ENCODE assay signal across 8 cellular contexts in the genomic region with DNA sequence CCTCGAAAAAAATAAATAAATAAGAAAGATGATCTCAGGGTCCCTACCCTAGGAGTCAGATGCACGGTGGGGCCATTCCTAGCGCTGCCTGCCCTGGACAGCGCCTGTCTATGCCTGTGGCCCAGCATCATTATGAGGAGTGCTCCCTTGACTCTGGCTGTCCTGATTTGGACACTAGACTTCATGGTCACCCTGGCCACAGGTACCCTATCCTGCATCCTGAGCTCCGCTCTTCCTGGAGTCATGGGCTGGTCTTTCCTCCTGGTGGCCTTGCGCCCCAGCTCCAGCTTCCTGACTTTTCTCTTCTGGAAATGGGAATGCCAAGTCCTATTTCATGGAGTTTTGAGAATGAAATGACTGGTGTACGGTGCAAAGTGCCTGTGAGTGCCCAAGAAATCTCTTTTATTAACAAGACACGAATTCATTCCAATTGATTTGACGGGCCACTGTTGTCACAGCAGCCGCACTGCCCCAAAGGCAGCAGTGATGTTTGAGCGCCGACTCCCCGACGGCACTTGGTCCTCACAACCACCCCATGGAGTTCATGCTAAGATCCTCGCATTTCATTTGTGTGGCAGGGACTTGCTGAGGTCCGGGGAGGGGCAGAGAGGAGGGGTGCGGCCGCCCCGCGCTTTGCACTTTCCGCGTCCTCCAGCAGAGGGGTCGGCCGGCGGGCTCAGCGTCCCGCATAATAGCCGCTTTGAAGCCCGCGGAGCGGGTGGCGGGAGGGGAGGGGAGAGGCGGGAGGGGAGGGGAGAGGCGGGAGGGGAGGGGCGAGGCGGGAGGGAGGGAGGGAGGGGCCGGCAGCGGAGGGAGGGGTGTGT. TPM values are rescaled to one million over a fixed set of nuclear protein-coding genes. Genes with fewer than 3 reads are reported as not detected.
DNase-seq lines count a peak whose midpoint lies in the region; ATAC-seq, FAIRE-seq and TF ChIP-seq lines count a peak whose summit lies in the region.

No MANE protein-coding gene starts in this region.

- no peaks in the 10 kb centered on the region for H3K27me3 ChIP-seq in Caco-2 (replicated peaks; ENCODE audit: control insufficient read depth, insufficient read depth, low read length)
- H3K27me3 ChIP-seq in heart right ventricle: peaks cover 0 to 52% (median 37%) of the 10 kb centered on the region in 7 donors

- H3K36me3 ChIP-seq in Caco-2 (ENCODE audit: control insufficient read depth, insufficient read depth, low read length): no peaks in the 10 kb centered on the region
- no peaks in the 10 kb centered on the region for H3K36me3 ChIP-seq in heart right ventricle

- intact Hi-C loops in Caco-2 (cut with micrococcal nuclease; ENCODE audit: unreplicated experiment): no loop called here
- intact Hi-C loops in activated naive CD4-positive, alpha-beta T cell treated with anti-CD3 and anti-CD28 coated beads for 36 hours (cut with micrococcal nuclease): no loop called here
- intact Hi-C loops in heart right ventricle (cut with DNase I): no loop called here

- DNase-seq in Caco-2 (peak; percentile 68 to 75), NCI-H1048 (lab: John Stamatoyannopoulos, UW) (peak; percentile 30), heart right ventricle (peak; percentile 36 to 60), retinal pigment epithelial cell (ENCODE audit: low read depth) (no peak), H54 (ENCODE audit: insufficient read length, low spot score) (no peak), A172 (ENCODE audit: low spot score) (no peak)
- DNase-seq in activated naive CD4-positive, alpha-beta T cell treated with anti-CD3 and anti-CD28 coated beads for 36 hours: peak; percentile 43

- BruUV-seq in Caco-2 (replicated peaks; lab: Mats Ljungman, UMichigan): no TSS peak

- TF ChIP-seq CTCF in Caco-2 (IDR thresholded peaks at IDR 0.05; ENCODE audit: insufficient read depth in 1 of 2, low read depth in 1 of 2, low read length in 1 of 2, severe bottlenecking in 1 of 2, unreplicated experiment in 1 of 2): peak; percentile 17 to 41
- peak in 4 of 9 donors; percentile 8 to 36 (median 17) for TF ChIP-seq CTCF in heart right ventricle (IDR thresholded peaks at IDR 0.05)
- TF ChIP-seq CTCF in retinal pigment epithelial cell (conservative IDR thresholded peaks at IDR 0.05; ENCODE audit: low read depth, low read length): peak; percentile 22

- POLR2A ChIA-PET in Caco-2 (lab: Charles Lee): interaction anchor here (0.6 to 2.0 kb wide), 3 partner anchors 29 to 515 kb away, joined by 4 to 8 read pairs (median 5); a partner anchor contains a TSS

- no peaks in the 10 kb centered on the region for H3K9me3 Mint-ChIP-seq in Caco-2 (ENCODE audit: unreplicated experiment)
- H3K9me3 Mint-ChIP-seq in activated naive CD4-positive, alpha-beta T cell treated with anti-CD3 and anti-CD28 coated beads for 36 hours: no peaks in the 10 kb centered on the region

- WGBS in heart right ventricle, 2 donors: 16 to 19% methylated on average over 31 to 32 of the region's 38 CpGs

- H3K27me3 Mint-ChIP-seq in Caco-2 (ENCODE audit: insufficient read depth, unreplicated experiment): no peaks in the 10 kb centered on the region
- peaks cover 28% of the 10 kb centered on the region for H3K27me3 Mint-ChIP-seq in activated naive CD4-positive, alpha-beta T cell treated with anti-CD3 and anti-CD28 coated beads for 36 hours (ENCODE audit: low read depth)

- no peak for FAIRE-seq in H54 (lab: Jason Lieb, UNC)

- H3K27ac ChIP-seq in heart right ventricle: peak overlapping the region in 8 of 10 donors; percentile 57 to 86 (median 80)

- peak overlapping the region; percentile 45 for H3K4me3 ChIP-seq in Caco-2 (ENCODE audit: low read depth, low read length)
- peak overlapping the region; percentile 47 to 83 (median 65) for H3K4me3 ChIP-seq in heart right ventricle
- H3K4me3 ChIP-seq in retinal pigment epithelial cell (ENCODE audit: low read length): peak overlapping the region; percentile 20

- TF ChIP-seq POLR2A in H54 (IDR thresholded peaks at IDR 0.05; ENCODE audit: low read depth, low read length): no peak

- no peaks in the 10 kb centered on the region for H3K9me3 ChIP-seq in Caco-2
- H3K9me3 ChIP-seq in heart right ventricle: no peaks in the 10 kb centered on the region

- H3K27ac Mint-ChIP-seq in Caco-2 (ENCODE audit: unreplicated experiment): no peak overlapping the region
- no peak overlapping the region for H3K27ac Mint-ChIP-seq in activated naive CD4-positive, alpha-beta T cell treated with anti-CD3 and anti-CD28 coated beads for 36 hours

- no peaks in the 10 kb centered on the region for H3K36me3 Mint-ChIP-seq in Caco-2 (ENCODE audit: insufficient read depth, unreplicated experiment)
- no peaks in the 10 kb centered on the region for H3K36me3 Mint-ChIP-seq in activated naive CD4-positive, alpha-beta T cell treated with anti-CD3 and anti-CD28 coated beads for 36 hours (ENCODE audit: low read depth)

- ATAC-seq in heart right ventricle (peak in 7 of 8 donors; percentile 14 to 42 (median 21)), GM21737 (IDR thresholded peaks at IDR 0.05; ENCODE audit: unreplicated experiment) (no peak)

- CTCF ChIA-PET in Caco-2 (lab: Charles Lee): interaction anchor here (0.6 to 1.5 kb wide), 4 partner anchors 14 to 104 kb away, joined by 4 to 9 read pairs (median 6); no protein-coding TSS in a partner anchor
- CTCF ChIA-PET in activated naive CD4-positive, alpha-beta T cell treated with anti-CD3 and anti-CD28 coated beads for 36 hours (lab: Charles Lee): interaction anchor here (1.3 kb wide), 1 partner anchor 50 kb away, joined by 3 read pairs; no protein-coding TSS in a partner anchor

- H3K4me1 ChIP-seq in Caco-2 (peaks cover 12% of the 10 kb centered on the region), heart right ventricle (peaks cover 6 to 49% (median 25%) of the 10 kb centered on the region in 9 donors)

- peaks cover 7% of the 10 kb centered on the region for H3K4me1 Mint-ChIP-seq in Caco-2 (ENCODE audit: low read depth, unreplicated experiment)
- H3K4me1 Mint-ChIP-seq in activated naive CD4-positive, alpha-beta T cell treated with anti-CD3 and anti-CD28 coated beads for 36 hours (ENCODE audit: low read depth): peaks cover 3% of the 10 kb centered on the region

- peak overlapping the region; percentile 84 for H3K4me3 Mint-ChIP-seq in Caco-2 (ENCODE audit: unreplicated experiment)
- peak overlapping the region; percentile 62 for H3K4me3 Mint-ChIP-seq in activated naive CD4-positive, alpha-beta T cell treated with anti-CD3 and anti-CD28 coated beads for 36 hours

RNA-seq across cellular contexts. Expression of a gene that starts 0.5 kb away (rescaled TPM):
- total RNA-seq in Caco-2 (2022) (20.8 and 23.3 TPM in 2 replicates), heart right ventricle (10 to 100 TPM in 8 of 10 donors, 1 to 10 TPM in 2; 9.6 to 93.2 (median 14.8) TPM)
- total RNA-seq in activated naive CD4-positive, alpha-beta T cell treated with anti-CD3 and anti-CD28 coated beads for 36 hours: 1 to 10 TPM; 1.4 to 1.8 TPM
- 10 to 100 TPM; 15.3 to 25.2 TPM for polyA plus RNA-seq in heart right ventricle
- total RNA-seq in A172 (2014; rRNA removed; shearing (Covaris generic)): 1.4 and 5.2 TPM in 2 replicates

RNA-seq across cellular contexts. Expression of a gene that starts 29.5 kb away (rescaled TPM):
- 52.3 and 52.9 TPM in 2 replicates for total RNA-seq in Caco-2 (2022)
- 10 to 100 TPM; 40.2 to 41.1 TPM for total RNA-seq in activated naive CD4-positive, alpha-beta T cell treated with anti-CD3 and anti-CD28 coated beads for 36 hours
- 10 to 100 TPM; 17.8 to 27.1 (median 23.6) TPM for total RNA-seq in heart right ventricle
- 10 to 100 TPM; 13.8 to 21.5 TPM for polyA plus RNA-seq in heart right ventricle
- total RNA-seq in A172 (2014; rRNA removed; shearing (Covaris generic)): 6.1 and 16.2 TPM in 2 replicates

Comparison
In these comparisons a context has a peak if more than half of its experiments do, and no peak if none do; other contexts are left out.
1. DNase-seq: peak in Caco-2 (2 of 2), NCI-H1048 (single experiment), activated naive CD4-positive, alpha-beta T cell treated with anti-CD3 and anti-CD28 coated beads for 36 hours (single experiment) and heart right ventricle (2 of 2); none in retinal pigment epithelial cell (single experiment), H54 (single experiment) and A172 (single experiment).
2. Peak in every context shown above with its lines, with median percentiles within 50 percentile points of each other: H3K4me3 ChIP-seq.